Comparison of ENCODE assay signal across 8 cellular contexts in the genomic region with DNA sequence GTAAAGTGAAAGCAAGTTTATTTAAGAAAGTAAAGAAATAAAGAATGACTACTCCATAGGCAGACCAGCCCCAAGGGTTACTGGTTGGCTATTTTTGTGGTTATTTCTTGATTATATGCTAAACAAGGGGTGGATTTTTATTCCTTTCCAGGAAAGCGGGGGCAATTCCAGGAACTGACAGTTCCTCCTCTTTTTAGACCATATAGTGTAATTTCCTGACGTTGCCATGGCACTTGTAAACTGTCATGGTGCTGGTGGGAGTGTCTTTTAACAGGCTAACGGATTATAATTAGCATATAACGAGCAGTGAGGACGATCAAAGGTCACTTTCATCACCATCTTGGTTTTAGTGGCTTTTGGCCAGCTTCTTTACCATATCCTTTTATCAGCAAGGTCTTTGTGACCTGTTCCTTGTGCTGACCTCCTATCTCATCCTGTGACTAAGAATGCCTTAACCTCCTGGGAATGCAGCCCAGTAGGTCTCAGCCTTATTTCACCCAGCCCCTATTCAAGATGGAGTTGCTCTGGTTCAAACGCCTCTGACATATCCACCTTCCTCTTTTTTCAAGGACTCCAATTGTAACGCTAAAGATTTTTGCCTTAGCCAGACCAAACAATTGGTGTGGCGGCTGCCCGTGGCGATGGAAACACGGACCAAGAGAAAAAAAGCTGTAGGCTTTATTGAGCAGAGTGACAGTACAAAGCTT.
A peak's percentile ranks its signal among the peaks of the same experiment; 100 is the strongest.
DNase-seq lines count a peak whose midpoint lies in the region; ATAC-seq and TF ChIP-seq lines count a peak whose summit lies in the region.
"Not testable (repeated sequence)": the region's sequence is repeated elsewhere in the genome, so short reads cannot be mapped to it uniquely, and the experiment has no call there.

No MANE protein-coding gene starts in this region.

- CTCF ChIA-PET in T-cell (lab: Charles Lee); activated CD4-positive, alpha-beta T cell treated with anti-CD3 and anti-CD28 coated beads, Interleukin-2, amount 10 ng/mL, durations not matched to agents 7 days and 5 days (lab: Charles Lee); activated naive CD4-positive, alpha-beta T cell treated with anti-CD3 and anti-CD28 coated beads for 36 hours (lab: Charles Lee): not testable (repeated sequence)

- POLR2A ChIA-PET in T-cell (lab: Charles Lee); activated CD4-positive, alpha-beta T cell treated with anti-CD3 and anti-CD28 coated beads, Interleukin-2, amount 10 ng/mL, durations not matched to agents 7 days and 5 days (lab: Charles Lee): not testable (repeated sequence)

- H3K4me3 Mint-ChIP-seq in CD14-positive monocyte (peak overlapping the region; percentile 41 to 71), T-cell (peak overlapping the region in 2 of 3 donors; percentile 17 to 52)
- H3K4me3 Mint-ChIP-seq in activated CD4-positive, alpha-beta T cell treated with anti-CD3 and anti-CD28 coated beads, Interleukin-2, amount 10 ng/mL, durations not matched to agents 7 days and 5 days; activated naive CD4-positive, alpha-beta T cell treated with anti-CD3 and anti-CD28 coated beads for 36 hours: not testable (repeated sequence)

- H3K9me3 Mint-ChIP-seq in CD14-positive monocyte; T-cell; activated CD4-positive, alpha-beta T cell treated with anti-CD3 and anti-CD28 coated beads, Interleukin-2, amount 10 ng/mL, durations not matched to agents 7 days and 5 days; activated naive CD4-positive, alpha-beta T cell treated with anti-CD3 and anti-CD28 coated beads for 36 hours: not testable (repeated sequence)

- intact Hi-C loops in CD14-positive monocyte (cut with micrococcal nuclease); activated naive CD4-positive, alpha-beta T cell treated with anti-CD3 and anti-CD28 coated beads for 36 hours (cut with micrococcal nuclease): not testable (repeated sequence)

- not testable (repeated sequence) for H3K9ac ChIP-seq in HUES64 (ENCODE audit: low read depth, low read length)

- H3K27me3 ChIP-seq in HUES64 (ENCODE audit: insufficient read depth, low read length) = not testable (repeated sequence)

- not testable (repeated sequence) for DNase-seq in CD14-positive monocyte (ENCODE audit: low spot score); T-cell; activated CD4-positive, alpha-beta T cell treated with anti-CD3 and anti-CD28 coated beads, Interleukin-2, amount 10 ng/mL, durations not matched to agents 7 days and 5 days
- DNase-seq in activated naive CD4-positive, alpha-beta T cell treated with anti-CD3 and anti-CD28 coated beads for 36 hours = peak; percentile 41
- DNase-seq in erythroblast (lab: John Stamatoyannopoulos, UW) (peak; percentile 15 to 34), lung microvascular endothelial cell (ENCODE audit: low read depth in 2 of 2) (peak; percentile 0)
- DNase-seq in stimulated activated CD4-positive, alpha-beta T cell treated with anti-CD3 and anti-CD28 coated beads, Interleukin-15, amount 100 ng/mL, for 24 hours = peak; percentile 30

- not testable (repeated sequence) for H3K36me3 Mint-ChIP-seq in CD14-positive monocyte; T-cell; activated CD4-positive, alpha-beta T cell treated with anti-CD3 and anti-CD28 coated beads, Interleukin-2, amount 10 ng/mL, durations not matched to agents 7 days and 5 days (ENCODE audit: low read depth); activated naive CD4-positive, alpha-beta T cell treated with anti-CD3 and anti-CD28 coated beads for 36 hours (ENCODE audit: low read depth)

- not testable (repeated sequence) for H3K4me3 ChIP-seq in HUES64 (ENCODE audit: low read length)

- not testable (repeated sequence) for H3K9me3 ChIP-seq in HUES64 (ENCODE audit: insufficient read depth, low read depth, low read length)

- H3K27ac ChIP-seq in HUES64 (ENCODE audit: low read depth, low read length) = peak overlapping the region; percentile 81; the same call in 1 of the 2 replicates

- 22% methylated on average over 6 of the region's 11 CpGs for WGBS in HUES64

- not testable (repeated sequence) for H3K36me3 ChIP-seq in HUES64 (ENCODE audit: insufficient read depth, low read length)

- H3K4me1 ChIP-seq in HUES64 (ENCODE audit: insufficient read depth, low read length) = not testable (repeated sequence)

- not testable (repeated sequence) for H3K27me3 Mint-ChIP-seq in CD14-positive monocyte (ENCODE audit: low read depth in 3 of 3); T-cell; activated CD4-positive, alpha-beta T cell treated with anti-CD3 and anti-CD28 coated beads, Interleukin-2, amount 10 ng/mL, durations not matched to agents 7 days and 5 days; activated naive CD4-positive, alpha-beta T cell treated with anti-CD3 and anti-CD28 coated beads for 36 hours (ENCODE audit: low read depth)

- H3K4me1 Mint-ChIP-seq in CD14-positive monocyte (peaks cover 23% of the 10 kb centered on the region), T-cell (peaks cover 8 to 11% (median 11%) of the 10 kb centered on the region in 3 donors)
- H3K4me1 Mint-ChIP-seq in activated CD4-positive, alpha-beta T cell treated with anti-CD3 and anti-CD28 coated beads, Interleukin-2, amount 10 ng/mL, durations not matched to agents 7 days and 5 days = peaks cover 23% of the 10 kb centered on the region
- peaks cover 26% of the 10 kb centered on the region for H3K4me1 Mint-ChIP-seq in activated naive CD4-positive, alpha-beta T cell treated with anti-CD3 and anti-CD28 coated beads for 36 hours (ENCODE audit: low read depth)

- TF ChIP-seq POLR2A in erythroblast (IDR thresholded peaks at IDR 0.05; ENCODE audit: low read length) = not testable (repeated sequence)

- TF ChIP-seq CTCF in CD14-positive monocyte (IDR thresholded peaks at IDR 0.05) = not testable (repeated sequence)

- peak overlapping the region in 6 of 7 donors; percentile 31 to 74 (median 70) for H3K27ac Mint-ChIP-seq in CD14-positive monocyte
- not testable (repeated sequence) for H3K27ac Mint-ChIP-seq in T-cell; activated naive CD4-positive, alpha-beta T cell treated with anti-CD3 and anti-CD28 coated beads for 36 hours
- H3K27ac Mint-ChIP-seq in activated CD4-positive, alpha-beta T cell treated with anti-CD3 and anti-CD28 coated beads, Interleukin-2, amount 10 ng/mL, durations not matched to agents 7 days and 5 days = peak overlapping the region; percentile 42

- ATAC-seq in T-cell (replicated peaks in 1 of 4) = not testable (repeated sequence)
